In the genomic region with DNA sequence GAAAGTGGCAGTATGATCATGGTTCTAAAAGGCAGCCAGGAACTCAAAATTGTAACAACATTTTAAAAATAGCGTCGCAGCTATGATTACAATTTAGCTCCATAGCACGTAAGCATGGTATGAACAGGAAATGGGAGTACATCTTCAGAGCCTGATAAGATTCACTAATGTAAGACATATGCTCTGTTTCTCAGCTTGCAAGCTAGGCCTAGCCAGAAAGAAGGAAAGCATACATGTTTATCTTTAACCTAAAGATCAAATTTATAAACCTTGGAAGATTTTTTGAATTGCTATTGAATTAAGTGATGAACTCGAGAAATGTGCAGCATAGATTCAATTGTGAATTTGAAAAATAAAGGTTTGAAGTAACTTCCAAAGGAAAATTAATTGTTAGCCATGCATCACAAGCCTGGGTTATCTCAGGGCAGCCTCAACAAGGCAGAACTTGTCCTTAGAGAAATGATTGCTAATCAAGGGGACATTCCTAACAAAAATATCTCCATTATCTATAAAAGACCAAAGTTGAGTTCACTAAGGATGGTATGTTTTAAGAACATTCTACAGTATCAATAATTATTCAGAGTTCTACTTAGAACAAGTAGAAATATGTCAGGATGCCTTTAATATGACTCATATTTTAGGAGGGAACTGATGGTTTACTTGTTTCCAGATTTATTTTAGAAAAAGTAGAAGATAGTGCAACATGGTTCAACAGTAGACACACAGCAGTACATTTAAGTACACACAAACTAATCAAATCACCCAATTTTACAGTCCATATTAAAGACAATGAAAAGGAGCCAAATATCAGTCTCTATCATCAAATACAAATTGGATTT, we compare ENCODE assay signal across 15 cellular contexts. TPM values are rescaled to one million over a fixed set of nuclear protein-coding genes. Genes with fewer than 3 reads are reported as not detected.
DNase-seq lines count a peak whose midpoint lies in the region; ATAC-seq, FAIRE-seq and TF ChIP-seq lines count a peak whose summit lies in the region.
"Had no signal": no experiment of that assay in that cellular context is flagged by ENCODE, and none has a peak within 500 bp of the region (broad histone marks: within the 10 kb centered on the region; RNA-seq: fewer than 3 reads in every experiment).

No MANE protein-coding gene starts in this region.

- no peaks in the 10 kb centered on the region for H3K36me3 Mint-ChIP-seq in type B pancreatic cell
- H3K36me3 Mint-ChIP-seq in activated T-cell treated with anti-CD3 and anti-CD28 coated beads, Interleukin-2, amount 50 U/mL, for 72 hours (ENCODE audit: insufficient read depth in 2 of 2): no peaks in the 10 kb centered on the region
- H3K36me3 Mint-ChIP-seq: activated CD4-positive, alpha-beta memory T cell treated with anti-CD3 and anti-CD28 coated beads for 36 hours; naive thymus-derived CD4-positive, alpha-beta T cell had no signal

- FAIRE-seq in HepG2 (lab: Jason Lieb, UNC) (no peak), bronchial epithelial cell (lab: Jason Lieb, UNC) (no peak), keratinocyte (lab: Jason Lieb, UNC) (no peak)
- FAIRE-seq: A204.1 had no signal

- H3K27me3 ChIP-seq in liver (ENCODE audit: control insufficient read depth in 4 of 4, insufficient read depth in 4 of 4, low read length in 3 of 4) (no peaks in the 10 kb centered on the region), HepG2 (ENCODE audit: control insufficient read depth in 1 of 2, insufficient read depth in 2 of 2, low read length in 2 of 2) (no peaks in the 10 kb centered on the region), bronchial epithelial cell (ENCODE audit: control insufficient read depth, insufficient read depth, low read length) (no peaks in the 10 kb centered on the region), keratinocyte (ENCODE audit: control insufficient read depth, extremely low read depth, insufficient read depth, low read length) (no peaks in the 10 kb centered on the region), uterus (no peaks in the 10 kb centered on the region)
- H3K27me3 ChIP-seq: esophagus squamous epithelium, MG63 had no signal

- H2AFZ ChIP-seq in HepG2 (ENCODE audit: low read length): no peak overlapping the region
- H2AFZ ChIP-seq in keratinocyte (ENCODE audit: control insufficient read depth, low read length): peak overlapping the region; percentile 70

- H3K4me1 ChIP-seq in liver (ENCODE audit: control insufficient read depth in 4 of 4, insufficient read depth in 4 of 4, low read length in 3 of 4) (peaks cover 0 to 6% (median 3%) of the 10 kb centered on the region in 4 donors), HepG2 (ENCODE audit: insufficient read depth, low read length) (peaks cover 13% of the 10 kb centered on the region), keratinocyte (ENCODE audit: control insufficient read depth, extremely low read depth, insufficient read depth, low read length) (peaks cover 19% of the 10 kb centered on the region), uterus (no peaks in the 10 kb centered on the region)

- DNase-seq in HepG2 (ENCODE audit: low spot score): no peak
- DNase-seq in bronchial epithelial cell (ENCODE audit: low read depth): peak; percentile 49
- no peak for DNase-seq in keratinocyte (ENCODE audit: low read depth, low spot score)
- no peak for DNase-seq in uterus
- DNase-seq in iPS-NIHi7 (ENCODE audit: extremely low spot score): no peak
- no peak for DNase-seq in type B pancreatic cell (ENCODE audit: extremely low spot score, unreplicated experiment)
- no peak for DNase-seq in activated T-cell treated with anti-CD3 and anti-CD28 coated beads, Interleukin-2, amount 50 U/mL, for 72 hours
- DNase-seq: activated CD4-positive, alpha-beta memory T cell treated with anti-CD3 and anti-CD28 coated beads for 36 hours; activated gamma-delta T cell; esophagus squamous epithelium; MG63 had no signal

- in situ Hi-C loops in HepG2 (cut with HindIII; ENCODE audit: extremely low pct_ligation_motif_present, low pct_unique_long_range_greater_than_20kb): no loop called here

- TF ChIP-seq EP300 in HepG2 (IDR thresholded peaks at IDR 0.05; ENCODE audit: low read depth in 2 of 2, low read length in 2 of 2) (no peak), HepG2 (CRISPR knock-in tag; IDR thresholded peaks at IDR 0.05; ENCODE audit: borderline replicate concordance) (no peak)

- no peak overlapping the region for H3K27ac Mint-ChIP-seq in type B pancreatic cell
- H3K27ac Mint-ChIP-seq in activated T-cell treated with anti-CD3 and anti-CD28 coated beads, Interleukin-2, amount 50 U/mL, for 72 hours: no peak overlapping the region
- H3K27ac Mint-ChIP-seq: activated CD4-positive, alpha-beta memory T cell treated with anti-CD3 and anti-CD28 coated beads for 36 hours had no signal

- no peak overlapping the region for H3K27ac ChIP-seq in liver (ENCODE audit: low read depth in 1 of 2, low read length in 2 of 2)
- H3K27ac ChIP-seq in HepG2 (ENCODE audit: extremely low read length, insufficient read depth, low read length): no peak overlapping the region
- no peak overlapping the region for H3K27ac ChIP-seq in keratinocyte (ENCODE audit: control insufficient read depth, insufficient read depth, low read length)
- H3K27ac ChIP-seq in uterus: peak overlapping the region; percentile 27 to 36
- H3K27ac ChIP-seq: esophagus squamous epithelium had no signal

- BruUV-seq in HepG2 (replicated peaks; lab: Mats Ljungman, UMichigan): no TSS peak

- H3K9me3 ChIP-seq in liver (ENCODE audit: control insufficient read depth in 4 of 4, low read length in 3 of 4) (no peaks in the 10 kb centered on the region), HepG2 (ENCODE audit: low read length) (no peaks in the 10 kb centered on the region), keratinocyte (ENCODE audit: control insufficient read depth, low read depth, low read length) (no peaks in the 10 kb centered on the region), uterus (no peaks in the 10 kb centered on the region)
- H3K9me3 ChIP-seq: esophagus squamous epithelium, MG63 had no signal

- no peak overlapping the region for H3K9ac ChIP-seq in liver (ENCODE audit: low read depth in 1 of 2, low read length in 2 of 2)
- no peak overlapping the region for H3K9ac ChIP-seq in HepG2 (ENCODE audit: insufficient read depth, low read depth, low read length)
- H3K9ac ChIP-seq in keratinocyte (ENCODE audit: control insufficient read depth, extremely low read depth, insufficient read depth, low read length): no peak overlapping the region

- TF ChIP-seq POLR2A in HepG2 (IDR thresholded peaks at IDR 0.05; ENCODE audit: insufficient read depth in 1 of 2, low read depth in 2 of 2, low read length in 2 of 2) (no peak), uterus (IDR thresholded peaks at IDR 0.05) (no peak)

- no peaks in the 10 kb centered on the region for H3K9me1 ChIP-seq in keratinocyte (ENCODE audit: control insufficient read depth, extremely low read depth, insufficient read depth, low read length)

- TF ChIP-seq CTCF in liver (IDR thresholded peaks at IDR 0.05; ENCODE audit: low read depth, low read length, missing input control) (no peak), HepG2 (CRISPR knock-in tag; IDR thresholded peaks at IDR 0.05) (no peak), bronchial epithelial cell (IDR thresholded peaks at IDR 0.05; ENCODE audit: insufficient read depth, low read length, severe bottlenecking) (no peak), keratinocyte (optimal IDR thresholded peaks at IDR 0.05 in 1 of 3, IDR thresholded peaks at IDR 0.05 in 1 of 3, conservative IDR thresholded peaks at IDR 0.05 in 1 of 3; ENCODE audit: extremely low read depth in 1 of 3, insufficient read depth in 2 of 3, low read length in 3 of 3) (no peak), uterus (IDR thresholded peaks at IDR 0.05) (no peak), type B pancreatic cell (conservative IDR thresholded peaks at IDR 0.05) (no peak)

- H3K27me3 Mint-ChIP-seq in type B pancreatic cell: no peaks in the 10 kb centered on the region
- H3K27me3 Mint-ChIP-seq in activated T-cell treated with anti-CD3 and anti-CD28 coated beads, Interleukin-2, amount 50 U/mL, for 72 hours (ENCODE audit: low read depth): no peaks in the 10 kb centered on the region
- H3K27me3 Mint-ChIP-seq: activated CD4-positive, alpha-beta memory T cell treated with anti-CD3 and anti-CD28 coated beads for 36 hours had no signal

- POLR2A ChIA-PET in HepG2 (lab: Yijun Ruan, JAX): interaction anchor here (0.7 kb wide), 1 partner anchor 39 kb away, joined by 3 read pairs; a partner anchor contains a TSS

- ATAC-seq in HepG2: no peak
- no peak for ATAC-seq in activated T-cell treated with anti-CD3 and anti-CD28 coated beads, Interleukin-2, amount 50 U/mL, for 72 hours (replicated peaks in 1 of 2)
- ATAC-seq: naive thymus-derived CD4-positive, alpha-beta T cell had no signal

- CTCF ChIA-PET in HepG2 (lab: Yijun Ruan, JAX; ENCODE audit: low intra/inter-chr PET ratio, low total read pairs): no interaction called here

- H3K4me2 ChIP-seq in HepG2 (ENCODE audit: low read depth, low read length): no peak overlapping the region
- H3K4me2 ChIP-seq in keratinocyte (ENCODE audit: control insufficient read depth, extremely low read depth, insufficient read depth, low read depth, low read length): peak overlapping the region; percentile 11

- 81% methylated on average over 4 of the region's 4 CpGs for WGBS in liver
- WGBS in HepG2 (ENCODE audit: low lambda C conversion rate): 47% methylated on average over 4 of the region's 4 CpGs

- peaks cover 28% of the 10 kb centered on the region for H3K4me1 Mint-ChIP-seq in type B pancreatic cell (ENCODE audit: unreplicated experiment)
- H3K4me1 Mint-ChIP-seq in activated T-cell treated with anti-CD3 and anti-CD28 coated beads, Interleukin-2, amount 50 U/mL, for 72 hours (ENCODE audit: low read depth): peaks cover 8% of the 10 kb centered on the region

- no peaks in the 10 kb centered on the region for H3K36me3 ChIP-seq in liver (ENCODE audit: control insufficient read depth in 4 of 4, insufficient read depth in 3 of 4, low read depth in 1 of 4, low read length in 3 of 4)
- no peaks in the 10 kb centered on the region for H3K36me3 ChIP-seq in HepG2 (replicated peaks in 1 of 2; ENCODE audit: control insufficient read depth in 1 of 2, insufficient read depth in 2 of 2, low read length in 2 of 2)
- no peaks in the 10 kb centered on the region for H3K36me3 ChIP-seq in bronchial epithelial cell (ENCODE audit: control insufficient read depth, insufficient read depth, low read length)
- no peaks in the 10 kb centered on the region for H3K36me3 ChIP-seq in keratinocyte (ENCODE audit: control insufficient read depth in 2 of 2, extremely low read depth in 1 of 2, insufficient read depth in 2 of 2, low read length in 2 of 2)
- no peaks in the 10 kb centered on the region for H3K36me3 ChIP-seq in uterus
- H3K36me3 ChIP-seq: esophagus squamous epithelium, MG63 had no signal

- TF ChIP-seq RAD21 in liver (IDR thresholded peaks at IDR 0.05) (no peak), HepG2 (CRISPR knock-in tag; IDR thresholded peaks at IDR 0.05) (no peak)

- H3K9me3 Mint-ChIP-seq in type B pancreatic cell: peaks cover 6% of the 10 kb centered on the region
- H3K9me3 Mint-ChIP-seq in activated T-cell treated with anti-CD3 and anti-CD28 coated beads, Interleukin-2, amount 50 U/mL, for 72 hours: no peaks in the 10 kb centered on the region
- H3K9me3 Mint-ChIP-seq: activated CD4-positive, alpha-beta memory T cell treated with anti-CD3 and anti-CD28 coated beads for 36 hours had no signal

- dilution Hi-C loops in keratinocyte (cut with MboI; ENCODE audit: extremely low pct_ligation_motif_present, low sequenced_read_pairs): no loop called here

- H3K79me2 ChIP-seq in HepG2 (ENCODE audit: insufficient read depth, low read length) (no peaks in the 10 kb centered on the region), keratinocyte (ENCODE audit: control insufficient read depth, insufficient read depth, low read length) (no peaks in the 10 kb centered on the region)

- H3K4me3 Mint-ChIP-seq in type B pancreatic cell: no peak overlapping the region
- no peak overlapping the region for H3K4me3 Mint-ChIP-seq in activated T-cell treated with anti-CD3 and anti-CD28 coated beads, Interleukin-2, amount 50 U/mL, for 72 hours
- H3K4me3 Mint-ChIP-seq: activated CD4-positive, alpha-beta memory T cell treated with anti-CD3 and anti-CD28 coated beads for 36 hours; naive thymus-derived CD4-positive, alpha-beta T cell had no signal

- H3K4me3 ChIP-seq in liver (ENCODE audit: low read depth in 1 of 3, low read length in 3 of 3): no peak overlapping the region
- no peak overlapping the region for H3K4me3 ChIP-seq in HepG2 (replicated peaks in 1 of 3; ENCODE audit: insufficient read depth in 1 of 3, low read depth in 2 of 3, low read length in 3 of 3)
- no peak overlapping the region for H3K4me3 ChIP-seq in bronchial epithelial cell (ENCODE audit: low read depth, low read length)
- H3K4me3 ChIP-seq in keratinocyte (ENCODE audit: control insufficient read depth in 2 of 3, extremely low read depth in 1 of 3, insufficient read depth in 2 of 3, low read depth in 1 of 3, low read length in 3 of 3): no peak overlapping the region
- no peak overlapping the region for H3K4me3 ChIP-seq in uterus
- H3K4me3 ChIP-seq: esophagus squamous epithelium, MG63, skin epidermis had no signal

- H4K20me1 ChIP-seq in HepG2 (ENCODE audit: insufficient read depth, low read length) (no peaks in the 10 kb centered on the region), keratinocyte (ENCODE audit: control insufficient read depth, extremely low read depth, insufficient read depth, low read length) (no peaks in the 10 kb centered on the region)

- intact Hi-C loops in HepG2 (cut with micrococcal nuclease; ENCODE audit: unreplicated experiment) (no loop called here), uterus (cut with DNase I; ENCODE audit: low total_unique reads) (no loop called here)

RNA-seq across cellular contexts. Expression of a gene that starts 38.8 kb away (rescaled TPM):
- total RNA-seq in liver (10 to 100 TPM; 51.0 to 60.6 TPM), HepG2 (2016; rRNA removed; fragmentation: Illumina TruSeq; extraction: Trizol) (129 and 215 TPM in 2 replicates), bronchial epithelial cell (65.0 and 129 TPM in 2 replicates), uterus (100 to 1,000 TPM; 251 to 503 (median 267) TPM), type B pancreatic cell (ENCODE audit: low replicate concordance) (156 and 200 TPM in 2 replicates)
- polyA plus RNA-seq in liver (10 to 100 TPM; 48.3 to 86.1 TPM), HepG2 (2011; rRNA removed) (71.6 and 103 TPM in 2 replicates), keratinocyte (158 to 284 TPM (median 173 TPM) in 3 replicates)
- total RNA-seq in HepG2 (2016; cell fraction: cytosol; rRNA removed; fragmentation: Illumina TruSeq; extraction: Trizol; ENCODE audit: low read depth): 9.6 and 11.6 TPM in 2 replicates
- 128 and 219 TPM in 2 replicates for total RNA-seq in HepG2 (2016; cell fraction: insoluble cytoplasmic fraction; rRNA removed; fragmentation: Illumina TruSeq; extraction: Trizol)
- 32.1 and 46.0 TPM in 2 replicates for total RNA-seq in HepG2 (2016; cell fraction: membrane; rRNA removed; fragmentation: Illumina TruSeq; extraction: Trizol)
- 73.3 and 80.1 TPM in 2 replicates for total RNA-seq in HepG2 (2016; cell fraction: nucleus; rRNA removed; fragmentation: Illumina TruSeq; extraction: Trizol)
- 30.0 and 48.8 TPM in 2 replicates for polyA plus RNA-seq in HepG2 (2011; cell fraction: cytosol; rRNA removed)
- 15.0 and 15.1 TPM in 2 replicates for polyA plus RNA-seq in HepG2 (2011; cell fraction: nucleus; rRNA removed)
- 80.8 and 116 TPM in 2 replicates for polyA plus RNA-seq in HepG2 (2012)
- polyA plus RNA-seq in HepG2 (2016; cell fraction: cytosol; fragmentation: Illumina TruSeq; extraction: Trizol; ENCODE audit: low read depth): 12.3 and 12.5 TPM in 2 replicates
- 227 and 242 TPM in 2 replicates for polyA plus RNA-seq in HepG2 (2016; cell fraction: insoluble cytoplasmic fraction; fragmentation: Illumina TruSeq; extraction: Trizol; ENCODE audit: low read depth)
- 28.2 and 28.5 TPM in 2 replicates for polyA plus RNA-seq in HepG2 (2016; cell fraction: membrane; fragmentation: Illumina TruSeq; extraction: Trizol; ENCODE audit: low read depth)
- polyA plus RNA-seq in HepG2 (2016; cell fraction: nucleus; fragmentation: Illumina TruSeq; extraction: Trizol; ENCODE audit: insufficient read depth, low read depth): 84.5 and 88.0 TPM in 2 replicates
- polyA minus RNA-seq in HepG2 (2011; rRNA and poly(A)+ RNA removed; ENCODE audit: low replicate concordance): 20.9 and 38.7 TPM in 2 replicates
- 49.4 and 59.4 TPM in 2 replicates for polyA minus RNA-seq in HepG2 (2011; cell fraction: cytosol; rRNA and poly(A)+ RNA removed)
- 101 and 117 TPM in 2 replicates for polyA minus RNA-seq in HepG2 (2011; cell fraction: nucleus; rRNA and poly(A)+ RNA removed)
- 560 TPM for polyA plus RNA-seq in keratinocyte (2011; ENCODE audit: low read depth)
- 113 and 242 TPM in 2 replicates for polyA plus RNA-seq in keratinocyte (2011; cell fraction: cytosol; rRNA removed)
- 117 and 173 TPM in 2 replicates for polyA plus RNA-seq in keratinocyte (2011; cell fraction: nucleus; rRNA removed)
- polyA plus RNA-seq in keratinocyte (2012; ENCODE audit: low replicate concordance): 148 and 213 TPM in 2 replicates
- polyA minus RNA-seq in keratinocyte: 23.1 to 180 TPM (median 92.1 TPM) in 3 replicates
- 84.8 TPM for polyA minus RNA-seq in keratinocyte (2011; cell fraction: cytosol; rRNA and poly(A)+ RNA removed)
- polyA minus RNA-seq in keratinocyte (2011; cell fraction: nucleus; rRNA and poly(A)+ RNA removed): 57.4 and 108 TPM in 2 replicates
- 100 to 1,000 TPM; 199 to 206 TPM for total RNA-seq in activated T-cell treated with anti-CD3 and anti-CD28 coated beads, Interleukin-2, amount 50 U/mL, for 72 hours

Comparison
In these comparisons a context has a peak if more than half of its experiments do, and no peak if none do; other contexts are left out.
1. H3K27ac ChIP-seq: peak in uterus (2 of 2); none in liver (0 of 2), HepG2 (single experiment) and keratinocyte (single experiment).